14 cellular contexts compared by ENCODE assay signal in genomic region chr17:13010959-13011358, GRCh38. TPM values are rescaled to one million over a fixed set of nuclear protein-coding genes. Genes with fewer than 3 reads are reported as not detected.
DNase-seq lines count a peak whose midpoint lies in the region; ATAC-seq and TF ChIP-seq lines count a peak whose summit lies in the region.
"Had no signal": no experiment of that assay in that cellular context is flagged by ENCODE, and none has a peak within 500 bp of the region (broad histone marks: within the 10 kb centered on the region; RNA-seq: fewer than 3 reads in every experiment).

No MANE protein-coding gene starts in this region.

- H3K4me3 Mint-ChIP-seq in activated T-helper 17 cell treated with anti-CD3 and anti-CD28 coated beads, Interleukin-2, amount 50 U/mL, for 72 hours = no peak overlapping the region
- no peak overlapping the region for H3K4me3 Mint-ChIP-seq in nephron progenitor cell
- H3K4me3 Mint-ChIP-seq: B cell; CD4-positive, CD25-positive, alpha-beta regulatory T cell; CD8-positive, alpha-beta T cell; HFFc6 had no signal

- ATAC-seq in activated T-helper 17 cell treated with anti-CD3 and anti-CD28 coated beads, Interleukin-2, amount 50 U/mL, for 72 hours (replicated peaks) = no peak
- no peak for ATAC-seq in HG02798 (IDR thresholded peaks at IDR 0.05; ENCODE audit: poor library complexity, unreplicated experiment)
- ATAC-seq: CD8-positive, alpha-beta T cell had no signal

- peak overlapping the region; percentile 33 for H3K27ac Mint-ChIP-seq in activated T-helper 17 cell treated with anti-CD3 and anti-CD28 coated beads, Interleukin-2, amount 50 U/mL, for 72 hours
- H3K27ac Mint-ChIP-seq in nephron progenitor cell = peak overlapping the region; percentile 50
- H3K27ac Mint-ChIP-seq: B cell; CD4-positive, CD25-positive, alpha-beta regulatory T cell; CD8-positive, alpha-beta T cell; HFFc6 had no signal

- H3K9me3 Mint-ChIP-seq in activated T-helper 17 cell treated with anti-CD3 and anti-CD28 coated beads, Interleukin-2, amount 50 U/mL, for 72 hours = no peaks in the 10 kb centered on the region
- no peaks in the 10 kb centered on the region for H3K9me3 Mint-ChIP-seq in nephron progenitor cell
- H3K9me3 Mint-ChIP-seq: CD4-positive, CD25-positive, alpha-beta regulatory T cell; CD8-positive, alpha-beta T cell; HFFc6 had no signal

- H3K4me1 Mint-ChIP-seq in activated T-helper 17 cell treated with anti-CD3 and anti-CD28 coated beads, Interleukin-2, amount 50 U/mL, for 72 hours = peaks cover 15% of the 10 kb centered on the region
- peaks cover 10% of the 10 kb centered on the region for H3K4me1 Mint-ChIP-seq in nephron progenitor cell

- peaks cover 95% of the 10 kb centered on the region for H3K36me3 Mint-ChIP-seq in activated T-helper 17 cell treated with anti-CD3 and anti-CD28 coated beads, Interleukin-2, amount 50 U/mL, for 72 hours (ENCODE audit: low read depth)
- H3K36me3 Mint-ChIP-seq in nephron progenitor cell (ENCODE audit: low read depth) = peaks cover 75% of the 10 kb centered on the region

- no peaks in the 10 kb centered on the region for H3K27me3 Mint-ChIP-seq in activated T-helper 17 cell treated with anti-CD3 and anti-CD28 coated beads, Interleukin-2, amount 50 U/mL, for 72 hours
- H3K27me3 Mint-ChIP-seq in nephron progenitor cell (ENCODE audit: low read depth, poor library complexity) = no peaks in the 10 kb centered on the region
- H3K27me3 Mint-ChIP-seq: B cell; CD4-positive, CD25-positive, alpha-beta regulatory T cell had no signal

- DNase-seq in activated effector memory CD4-positive, alpha-beta T cell treated with anti-CD3 and anti-CD28 coated beads, Interleukin-2, amount 50 U/mL, for 16 hours = peak; percentile 36
- no peak for DNase-seq in activated effector memory CD4-positive, alpha-beta T cell treated with Interleukin-2 at 50 U/mL for 16 hours
- DNase-seq in nephron progenitor cell (no peak), NCI-H82 treated with DMSO at 0.1 percent for 48 hours (lab: John Stamatoyannopoulos, UW; ENCODE audit: unreplicated experiment) (no peak)
- DNase-seq: Caco-2; CD4-positive, CD25-positive, alpha-beta regulatory T cell; CD8-positive, alpha-beta T cell; DMS153; DND-41; GOT3; HFFc6 had no signal

- TF ChIP-seq CTCF in nephron progenitor cell (IDR thresholded peaks at IDR 0.05) = no peak

RNA-seq across cellular contexts. Expression of gene ELAC2, which starts 6.9 kb away (rescaled TPM):
- 10 to 100 TPM; 49.3 to 90.8 TPM for total RNA-seq in activated T-helper 17 cell treated with anti-CD3 and anti-CD28 coated beads, Interleukin-2, amount 50 U/mL, for 72 hours
